ENCODE assay signal across 1 cellular context in genomic region chr3:136249593-136250225, GRCh38.
TF ChIP-seq lines count a peak whose summit lies in the region.

No MANE protein-coding gene starts in this region.

TF ChIP-seq in HepG2, 621 proteins besides CTCF, POLR2A, EP300 and RAD21 (continues in another document):
- TF ChIP-seq MEIS1 (CRISPR knock-in tag; IDR thresholded peaks at IDR 0.05; ENCODE audit: borderline replicate concordance) (no peak), ZNF33A (CRISPR knock-in tag; IDR thresholded peaks at IDR 0.05; ENCODE audit: borderline replicate concordance) (no peak), ZNF20 (CRISPR knock-in tag; IDR thresholded peaks at IDR 0.05) (no peak), PAWR (CRISPR knock-in tag; IDR thresholded peaks at IDR 0.05; ENCODE audit: borderline replicate concordance) (no peak), TERF1 (CRISPR knock-in tag; IDR thresholded peaks at IDR 0.05) (no peak), SIN3A (IDR thresholded peaks at IDR 0.05; ENCODE audit: borderline replicate concordance, low read depth, low read length) (no peak), WIZ (CRISPR knock-in tag; IDR thresholded peaks at IDR 0.05) (no peak), SRF (IDR thresholded peaks at IDR 0.05; ENCODE audit: low read depth, low read length) (no peak), XBP1 (CRISPR knock-in tag; IDR thresholded peaks at IDR 0.05) (no peak), ZNF530 (CRISPR knock-in tag; IDR thresholded peaks at IDR 0.05; ENCODE audit: low read depth) (no peak), ZNF12 (CRISPR knock-in tag; IDR thresholded peaks at IDR 0.05) (no peak), ZNF629 (CRISPR knock-in tag; conservative IDR thresholded peaks at IDR 0.05) (peak; percentile 23; the same call in 1 of the 2 replicates), BCL6 (CRISPR knock-in tag; IDR thresholded peaks at IDR 0.05) (no peak), ATF7 (IDR thresholded peaks at IDR 0.05) (0 out of 2 replicates have a peak, but pooled peaks have one; percentile 16), ATF7 (CRISPR knock-in tag; IDR thresholded peaks at IDR 0.05) (no peak), ZNF775 (CRISPR knock-in tag; IDR thresholded peaks at IDR 0.05; ENCODE audit: borderline replicate concordance) (no peak), BRCA1 (CRISPR knock-in tag; IDR thresholded peaks at IDR 0.05) (0 out of 2 replicates have a peak, but pooled peaks have one; percentile 2), ZNF572 (CRISPR knock-in tag; IDR thresholded peaks at IDR 0.05) (no peak), ZNF709 (CRISPR knock-in tag; IDR thresholded peaks at IDR 0.05) (no peak), HNF4A (CRISPR knock-in tag; IDR thresholded peaks at IDR 0.05) (no peak), NR2F2 (IDR thresholded peaks at IDR 0.05; ENCODE audit: borderline replicate concordance, low read depth) (0 out of 2 replicates have a peak, but pooled peaks have one; percentile 10), ZNF350 (CRISPR knock-in tag; IDR thresholded peaks at IDR 0.05; ENCODE audit: borderline replicate concordance, low read depth) (no peak), ZMYM2 (CRISPR knock-in tag; IDR thresholded peaks at IDR 0.05) (peak; percentile 86; the same call in 1 of the 2 replicates), ATF4 (CRISPR knock-in tag; IDR thresholded peaks at IDR 0.05) (peak in 1 of 2 experiments; percentile 73; a peak in 2 of 4 replicates), SATB2 (CRISPR knock-in tag; IDR thresholded peaks at IDR 0.05) (peak; percentile 72; the same call in 1 of the 2 replicates), BHLHE40 (IDR thresholded peaks at IDR 0.05; ENCODE audit: low read length) (no peak), NFKB2 (CRISPR knock-in tag; IDR thresholded peaks at IDR 0.05; ENCODE audit: borderline replicate concordance) (no peak), THAP11 (CRISPR knock-in tag; IDR thresholded peaks at IDR 0.05) (no peak), NFIC (IDR thresholded peaks at IDR 0.05; ENCODE audit: low read length) (peak; percentile 48; the same call in 1 of the 2 replicates), ZNF160 (CRISPR knock-in tag; IDR thresholded peaks at IDR 0.05) (no peak), ZNF768 (CRISPR knock-in tag; IDR thresholded peaks at IDR 0.05) (no peak), ZFAT (CRISPR knock-in tag; conservative IDR thresholded peaks at IDR 0.05) (no peak; the same call in 1 of the 2 replicates), REXO4 (CRISPR knock-in tag; IDR thresholded peaks at IDR 0.05; ENCODE audit: borderline replicate concordance) (no peak), ZNF710 (CRISPR knock-in tag; IDR thresholded peaks at IDR 0.05; ENCODE audit: borderline replicate concordance) (no peak), POGZ (CRISPR knock-in tag; IDR thresholded peaks at IDR 0.05) (no peak), ZNF816 (CRISPR knock-in tag; IDR thresholded peaks at IDR 0.05; ENCODE audit: borderline replicate concordance) (peak; percentile 77), NBN (conservative IDR thresholded peaks at IDR 0.05) (no peak)
- TF ChIP-seq, protein P1, sequence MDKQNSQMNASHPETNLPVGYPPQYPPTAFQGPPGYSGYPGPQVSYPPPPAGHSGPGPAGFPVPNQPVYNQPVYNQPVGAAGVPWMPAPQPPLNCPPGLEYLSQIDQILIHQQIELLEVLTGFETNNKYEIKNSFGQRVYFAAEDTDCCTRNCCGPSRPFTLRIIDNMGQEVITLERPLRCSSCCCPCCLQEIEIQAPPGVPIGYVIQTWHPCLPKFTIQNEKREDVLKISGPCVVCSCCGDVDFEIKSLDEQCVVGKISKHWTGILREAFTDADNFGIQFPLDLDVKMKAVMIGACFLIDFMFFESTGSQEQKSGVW (CRISPR knock-in tag; IDR thresholded peaks at IDR 0.05; ENCODE audit: borderline replicate concordance), result no peak
- TF ChIP-seq, protein P2, sequence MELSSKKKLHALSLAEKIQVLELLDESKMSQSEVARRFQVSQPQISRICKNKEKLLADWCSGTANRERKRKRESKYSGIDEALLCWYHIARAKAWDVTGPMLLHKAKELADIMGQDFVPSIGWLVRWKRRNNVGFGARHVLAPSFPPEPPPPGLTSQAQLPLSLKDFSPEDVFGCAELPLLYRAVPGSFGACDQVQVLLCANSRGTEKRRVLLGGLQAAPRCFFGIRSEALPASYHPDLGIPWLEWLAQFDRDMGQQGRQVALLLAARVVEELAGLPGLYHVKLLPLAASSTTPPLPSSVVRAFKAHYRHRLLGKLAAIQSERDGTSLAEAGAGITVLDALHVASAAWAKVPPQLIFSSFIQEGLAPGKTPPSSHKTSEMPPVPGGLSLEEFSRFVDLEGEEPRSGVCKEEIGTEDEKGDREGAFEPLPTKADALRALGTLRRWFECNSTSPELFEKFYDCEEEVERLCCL (CRISPR knock-in tag; IDR thresholded peaks at IDR 0.05; ENCODE audit: borderline replicate concordance), result no peak
- TF ChIP-seq, protein P3, sequence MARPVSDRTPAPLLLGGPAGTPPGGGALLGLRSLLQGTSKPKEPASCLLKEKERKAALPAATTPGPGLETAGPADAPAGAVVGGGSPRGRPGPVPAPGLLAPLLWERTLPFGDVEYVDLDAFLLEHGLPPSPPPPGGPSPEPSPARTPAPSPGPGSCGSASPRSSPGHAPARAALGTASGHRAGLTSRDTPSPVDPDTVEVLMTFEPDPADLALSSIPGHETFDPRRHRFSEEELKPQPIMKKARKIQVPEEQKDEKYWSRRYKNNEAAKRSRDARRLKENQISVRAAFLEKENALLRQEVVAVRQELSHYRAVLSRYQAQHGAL (CRISPR knock-in tag; IDR thresholded peaks at IDR 0.05; ENCODE audit: not compliant biosample characterization), result no peak
- TF ChIP-seq, protein P4, sequence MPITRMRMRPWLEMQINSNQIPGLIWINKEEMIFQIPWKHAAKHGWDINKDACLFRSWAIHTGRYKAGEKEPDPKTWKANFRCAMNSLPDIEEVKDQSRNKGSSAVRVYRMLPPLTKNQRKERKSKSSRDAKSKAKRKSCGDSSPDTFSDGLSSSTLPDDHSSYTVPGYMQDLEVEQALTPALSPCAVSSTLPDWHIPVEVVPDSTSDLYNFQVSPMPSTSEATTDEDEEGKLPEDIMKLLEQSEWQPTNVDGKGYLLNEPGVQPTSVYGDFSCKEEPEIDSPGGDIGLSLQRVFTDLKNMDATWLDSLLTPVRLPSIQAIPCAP (CRISPR knock-in tag; IDR thresholded peaks at IDR 0.05; ENCODE audit: low read depth), result peak; percentile 5; the same call in 1 of the 2 replicates
- TF ChIP-seq, protein P5, sequence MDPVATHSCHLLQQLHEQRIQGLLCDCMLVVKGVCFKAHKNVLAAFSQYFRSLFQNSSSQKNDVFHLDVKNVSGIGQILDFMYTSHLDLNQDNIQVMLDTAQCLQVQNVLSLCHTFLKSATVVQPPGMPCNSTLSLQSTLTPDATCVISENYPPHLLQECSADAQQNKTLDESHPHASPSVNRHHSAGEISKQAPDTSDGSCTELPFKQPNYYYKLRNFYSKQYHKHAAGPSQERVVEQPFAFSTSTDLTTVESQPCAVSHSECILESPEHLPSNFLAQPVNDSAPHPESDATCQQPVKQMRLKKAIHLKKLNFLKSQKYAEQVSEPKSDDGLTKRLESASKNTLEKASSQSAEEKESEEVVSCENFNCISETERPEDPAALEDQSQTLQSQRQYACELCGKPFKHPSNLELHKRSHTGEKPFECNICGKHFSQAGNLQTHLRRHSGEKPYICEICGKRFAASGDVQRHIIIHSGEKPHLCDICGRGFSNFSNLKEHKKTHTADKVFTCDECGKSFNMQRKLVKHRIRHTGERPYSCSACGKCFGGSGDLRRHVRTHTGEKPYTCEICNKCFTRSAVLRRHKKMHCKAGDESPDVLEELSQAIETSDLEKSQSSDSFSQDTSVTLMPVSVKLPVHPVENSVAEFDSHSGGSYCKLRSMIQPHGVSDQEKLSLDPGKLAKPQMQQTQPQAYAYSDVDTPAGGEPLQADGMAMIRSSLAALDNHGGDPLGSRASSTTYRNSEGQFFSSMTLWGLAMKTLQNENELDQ (CRISPR knock-in tag; IDR thresholded peaks at IDR 0.05; ENCODE audit: borderline replicate concordance), result no peak
- TF ChIP-seq, protein P6, sequence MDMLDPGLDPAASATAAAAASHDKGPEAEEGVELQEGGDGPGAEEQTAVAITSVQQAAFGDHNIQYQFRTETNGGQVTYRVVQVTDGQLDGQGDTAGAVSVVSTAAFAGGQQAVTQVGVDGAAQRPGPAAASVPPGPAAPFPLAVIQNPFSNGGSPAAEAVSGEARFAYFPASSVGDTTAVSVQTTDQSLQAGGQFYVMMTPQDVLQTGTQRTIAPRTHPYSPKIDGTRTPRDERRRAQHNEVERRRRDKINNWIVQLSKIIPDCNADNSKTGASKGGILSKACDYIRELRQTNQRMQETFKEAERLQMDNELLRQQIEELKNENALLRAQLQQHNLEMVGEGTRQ (IDR thresholded peaks at IDR 0.05; ENCODE audit: low read depth, low read length), result no peak
- TF ChIP-seq, protein P6 (CRISPR knock-in tag; IDR thresholded peaks at IDR 0.05; ENCODE audit: borderline replicate concordance), result no peak
- TF ChIP-seq, protein P7, sequence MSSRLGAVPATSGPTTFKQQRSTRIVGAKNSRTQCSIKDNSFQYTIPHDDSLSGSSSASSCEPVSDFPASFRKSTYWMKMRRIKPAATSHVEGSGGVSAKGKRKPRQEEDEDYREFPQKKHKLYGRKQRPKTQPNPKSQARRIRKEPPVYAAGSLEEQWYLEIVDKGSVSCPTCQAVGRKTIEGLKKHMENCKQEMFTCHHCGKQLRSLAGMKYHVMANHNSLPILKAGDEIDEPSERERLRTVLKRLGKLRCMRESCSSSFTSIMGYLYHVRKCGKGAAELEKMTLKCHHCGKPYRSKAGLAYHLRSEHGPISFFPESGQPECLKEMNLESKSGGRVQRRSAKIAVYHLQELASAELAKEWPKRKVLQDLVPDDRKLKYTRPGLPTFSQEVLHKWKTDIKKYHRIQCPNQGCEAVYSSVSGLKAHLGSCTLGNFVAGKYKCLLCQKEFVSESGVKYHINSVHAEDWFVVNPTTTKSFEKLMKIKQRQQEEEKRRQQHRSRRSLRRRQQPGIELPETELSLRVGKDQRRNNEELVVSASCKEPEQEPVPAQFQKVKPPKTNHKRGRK (CRISPR knock-in tag; IDR thresholded peaks at IDR 0.05), result 0 out of 2 replicates have a peak, but pooled peaks have one; percentile 45
- TF ChIP-seq, protein P8, sequence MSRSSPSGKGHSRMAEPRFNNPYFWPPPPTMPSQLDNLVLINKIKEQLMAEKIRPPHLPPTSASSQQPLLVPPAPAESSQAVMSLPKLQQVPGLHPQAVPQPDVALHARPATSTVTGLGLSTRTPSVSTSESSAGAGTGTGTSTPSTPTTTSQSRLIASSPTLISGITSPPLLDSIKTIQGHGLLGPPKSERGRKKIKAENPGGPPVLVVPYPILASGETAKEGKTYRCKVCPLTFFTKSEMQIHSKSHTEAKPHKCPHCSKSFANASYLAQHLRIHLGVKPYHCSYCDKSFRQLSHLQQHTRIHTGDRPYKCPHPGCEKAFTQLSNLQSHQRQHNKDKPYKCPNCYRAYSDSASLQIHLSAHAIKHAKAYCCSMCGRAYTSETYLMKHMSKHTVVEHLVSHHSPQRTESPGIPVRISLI (CRISPR knock-in tag; IDR thresholded peaks at IDR 0.05; ENCODE audit: borderline replicate concordance), result peak; percentile 60; the same call in 1 of the 2 replicates
- TF ChIP-seq, protein P9, sequence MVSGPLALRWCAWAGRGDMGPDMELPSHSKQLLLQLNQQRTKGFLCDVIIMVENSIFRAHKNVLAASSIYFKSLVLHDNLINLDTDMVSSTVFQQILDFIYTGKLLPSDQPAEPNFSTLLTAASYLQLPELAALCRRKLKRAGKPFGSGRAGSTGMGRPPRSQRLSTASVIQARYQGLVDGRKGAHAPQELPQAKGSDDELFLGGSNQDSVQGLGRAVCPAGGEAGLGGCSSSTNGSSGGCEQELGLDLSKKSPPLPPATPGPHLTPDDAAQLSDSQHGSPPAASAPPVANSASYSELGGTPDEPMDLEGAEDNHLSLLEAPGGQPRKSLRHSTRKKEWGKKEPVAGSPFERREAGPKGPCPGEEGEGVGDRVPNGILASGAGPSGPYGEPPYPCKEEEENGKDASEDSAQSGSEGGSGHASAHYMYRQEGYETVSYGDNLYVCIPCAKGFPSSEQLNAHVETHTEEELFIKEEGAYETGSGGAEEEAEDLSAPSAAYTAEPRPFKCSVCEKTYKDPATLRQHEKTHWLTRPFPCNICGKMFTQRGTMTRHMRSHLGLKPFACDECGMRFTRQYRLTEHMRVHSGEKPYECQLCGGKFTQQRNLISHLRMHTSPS (CRISPR knock-in tag; IDR thresholded peaks at IDR 0.05; ENCODE audit: low read depth), result no peak
